Comparison of ENCODE assay signal across 20 cellular contexts in genomic region chr6:123956492-123957139, GRCh38.
DNase-seq lines count a peak whose midpoint lies in the region; ATAC-seq, FAIRE-seq and TF ChIP-seq lines count a peak whose summit lies in the region.
"Had no signal": no experiment of that assay in that cellular context is flagged by ENCODE, and none has a peak within 500 bp of the region (broad histone marks: within the 10 kb centered on the region; RNA-seq: fewer than 3 reads in every experiment).

No MANE protein-coding gene starts in this region.

- TF ChIP-seq EP300 in HepG2 (IDR thresholded peaks at IDR 0.05; ENCODE audit: low read depth in 2 of 2, low read length in 2 of 2) (no peak), HepG2 (CRISPR knock-in tag; IDR thresholded peaks at IDR 0.05; ENCODE audit: borderline replicate concordance) (no peak)

- H3K4me1 ChIP-seq in liver (ENCODE audit: control insufficient read depth in 4 of 4, insufficient read depth in 4 of 4, low read length in 3 of 4) (peaks cover 4 to 10% (median 7%) of the 10 kb centered on the region in 4 donors), HepG2 (ENCODE audit: insufficient read depth, low read length) (no peaks in the 10 kb centered on the region), foreskin keratinocyte (no peaks in the 10 kb centered on the region), trophoblast cell (ENCODE audit: control insufficient read depth in 1 of 2, insufficient read depth in 2 of 2, low read length in 2 of 2) (no peaks in the 10 kb centered on the region)
- H3K4me1 ChIP-seq: BLaER1 had no signal

- TF ChIP-seq CTCF in liver (IDR thresholded peaks at IDR 0.05; ENCODE audit: low read depth, low read length, missing input control) (no peak), HepG2 (CRISPR knock-in tag; IDR thresholded peaks at IDR 0.05) (no peak), foreskin keratinocyte (conservative IDR thresholded peaks at IDR 0.05) (no peak), endothelial cell (IDR thresholded peaks at IDR 0.05; ENCODE audit: unreplicated experiment) (no peak)

- H4K20me1 ChIP-seq in HepG2 (ENCODE audit: insufficient read depth, low read length), result no peaks in the 10 kb centered on the region
- H4K20me1 ChIP-seq: BLaER1 had no signal

- peaks cover 1% of the 10 kb centered on the region for H3K27me3 Mint-ChIP-seq in endothelial cell (ENCODE audit: unreplicated experiment)
- H3K27me3 Mint-ChIP-seq: CD4-positive, alpha-beta memory T cell had no signal

- H3K14ac ChIP-seq in trophoblast cell (ENCODE audit: low read length), result no peak overlapping the region

- no TSS peak for BruUV-seq in HepG2 (replicated peaks; lab: Mats Ljungman, UMichigan)

- in situ Hi-C loops in HepG2 (cut with HindIII; ENCODE audit: extremely low pct_ligation_motif_present, low pct_unique_long_range_greater_than_20kb), result no loop called here

- H3K4me3 ChIP-seq in liver (ENCODE audit: low read depth in 1 of 3, low read length in 3 of 3), result no peak overlapping the region
- no peak overlapping the region for H3K4me3 ChIP-seq in HepG2 (replicated peaks in 1 of 3; ENCODE audit: insufficient read depth in 1 of 3, low read depth in 2 of 3, low read length in 3 of 3)
- H3K4me3 ChIP-seq in trophoblast cell (ENCODE audit: low read depth, low read length), result no peak overlapping the region
- H3K4me3 ChIP-seq: BLaER1, GM23338 had no signal

- no peak overlapping the region for H2AFZ ChIP-seq in HepG2 (ENCODE audit: low read length)
- H2AFZ ChIP-seq in trophoblast cell (ENCODE audit: insufficient read depth, low read length, poor library complexity), result no peak overlapping the region
- H2AFZ ChIP-seq: GM23338 had no signal

- WGBS in liver, result 44% methylated on average over 5 of the region's 5 CpGs
- 14% methylated on average over 5 of the region's 5 CpGs for WGBS in HepG2 (ENCODE audit: low lambda C conversion rate)
- WGBS in trophoblast cell (ENCODE audit: extremely low coverage, insufficient coverage, insufficient read length), result no CpG with 5 or more reads among the region's 5 CpGs

- H3K36me3 ChIP-seq in liver (ENCODE audit: control insufficient read depth in 4 of 4, insufficient read depth in 3 of 4, low read depth in 1 of 4, low read length in 3 of 4) (no peaks in the 10 kb centered on the region), HepG2 (replicated peaks in 1 of 2; ENCODE audit: control insufficient read depth in 1 of 2, insufficient read depth in 2 of 2, low read length in 2 of 2) (no peaks in the 10 kb centered on the region), trophoblast cell (ENCODE audit: control insufficient read depth in 1 of 2, insufficient read depth in 2 of 2, low read length in 2 of 2) (no peaks in the 10 kb centered on the region)
- H3K36me3 ChIP-seq: BLaER1 had no signal

- no peak for TF ChIP-seq POLR2A in HepG2 (IDR thresholded peaks at IDR 0.05; ENCODE audit: insufficient read depth in 1 of 2, low read depth in 2 of 2, low read length in 2 of 2)

- H3K18ac ChIP-seq in trophoblast cell (ENCODE audit: low read length), result no peak overlapping the region

- no peak overlapping the region for H3K4ac ChIP-seq in trophoblast cell (ENCODE audit: low read depth, low read length)

- no peak overlapping the region for H3K4me3 Mint-ChIP-seq in endothelial cell (ENCODE audit: unreplicated experiment)
- H3K4me3 Mint-ChIP-seq: CD14-positive monocyte; CD4-positive, alpha-beta memory T cell; GM23338; HFFc6 had no signal

- H2BK12ac ChIP-seq in trophoblast cell (ENCODE audit: low read length), result no peak overlapping the region

- no peak overlapping the region for H4K91ac ChIP-seq in trophoblast cell (ENCODE audit: low read depth, low read length)

- intact Hi-C loops in HepG2 (cut with micrococcal nuclease; ENCODE audit: unreplicated experiment), result no loop called here

- no peak overlapping the region for H4K8ac ChIP-seq in trophoblast cell (ENCODE audit: low read depth, low read length)

- no peak overlapping the region for H3K27ac Mint-ChIP-seq in endothelial cell (ENCODE audit: unreplicated experiment)
- H3K27ac Mint-ChIP-seq: CD14-positive monocyte; CD4-positive, alpha-beta memory T cell; GM23338; HFFc6 had no signal

- H3K9me3 Mint-ChIP-seq in endothelial cell (ENCODE audit: unreplicated experiment), result no peaks in the 10 kb centered on the region
- H3K9me3 Mint-ChIP-seq: GM23338 had no signal

- no peak overlapping the region for H2AK5ac ChIP-seq in trophoblast cell (ENCODE audit: low read length)

- H3K9ac ChIP-seq in liver (ENCODE audit: low read depth in 1 of 2, low read length in 2 of 2), result no peak overlapping the region
- H3K9ac ChIP-seq in HepG2 (ENCODE audit: insufficient read depth, low read depth, low read length), result no peak overlapping the region
- H3K9ac ChIP-seq in trophoblast cell (ENCODE audit: low read length), result peak overlapping the region; percentile 58
- H3K9ac ChIP-seq: BLaER1 had no signal

- H3K27me3 ChIP-seq in liver (ENCODE audit: control insufficient read depth in 4 of 4, insufficient read depth in 4 of 4, low read length in 3 of 4) (no peaks in the 10 kb centered on the region), HepG2 (ENCODE audit: control insufficient read depth in 1 of 2, insufficient read depth in 2 of 2, low read length in 2 of 2) (no peaks in the 10 kb centered on the region), foreskin keratinocyte (no peaks in the 10 kb centered on the region), trophoblast cell (ENCODE audit: insufficient read depth, low read length) (no peaks in the 10 kb centered on the region)
- H3K27me3 ChIP-seq: BLaER1 had no signal

- ATAC-seq in HepG2, result no peak
- peak; percentile 65 for ATAC-seq in foreskin keratinocyte
- no peak for ATAC-seq in GM19328 (IDR thresholded peaks at IDR 0.05; ENCODE audit: unreplicated experiment)
- ATAC-seq in HG02884 (IDR thresholded peaks at IDR 0.05; ENCODE audit: unreplicated experiment), result no peak
- ATAC-seq: GM23338 had no signal

- H3K27ac ChIP-seq in liver (ENCODE audit: low read depth in 1 of 2, low read length in 2 of 2) (no peak overlapping the region), HepG2 (ENCODE audit: extremely low read length, insufficient read depth, low read length) (no peak overlapping the region), foreskin keratinocyte (no peak overlapping the region), trophoblast cell (ENCODE audit: low read depth, low read length) (no peak overlapping the region)
- H3K27ac ChIP-seq: BLaER1 had no signal

- no peak overlapping the region for H4K12ac ChIP-seq in trophoblast cell (ENCODE audit: low read depth, low read length)

- H2BK5ac ChIP-seq in trophoblast cell (ENCODE audit: low read depth, low read length, poor library complexity), result no peak overlapping the region

- H3K36me3 Mint-ChIP-seq in endothelial cell (ENCODE audit: low read depth, unreplicated experiment), result no peaks in the 10 kb centered on the region
- H3K36me3 Mint-ChIP-seq: CD14-positive monocyte; CD4-positive, alpha-beta memory T cell had no signal

- no peak for FAIRE-seq in HepG2 (lab: Jason Lieb, UNC)
- FAIRE-seq: GM12892, GM18507, H54 had no signal

- no peak overlapping the region for H3K23ac ChIP-seq in trophoblast cell (ENCODE audit: low read length)

- no peaks in the 10 kb centered on the region for H3K79me1 ChIP-seq in trophoblast cell (ENCODE audit: low read length)

- H3K4me2 ChIP-seq in HepG2 (ENCODE audit: low read depth, low read length) (no peak overlapping the region), trophoblast cell (ENCODE audit: low read length) (no peak overlapping the region)
- H3K4me2 ChIP-seq: BLaER1, GM23338 had no signal

- H2BK120ac ChIP-seq in trophoblast cell (ENCODE audit: insufficient read depth, low read length, poor library complexity), result no peak overlapping the region

- TF ChIP-seq RAD21 in liver (IDR thresholded peaks at IDR 0.05) (peak; percentile 10 to 24), HepG2 (CRISPR knock-in tag; IDR thresholded peaks at IDR 0.05) (no peak)

- H3K4me1 Mint-ChIP-seq in endothelial cell (ENCODE audit: unreplicated experiment), result no peaks in the 10 kb centered on the region
- H3K4me1 Mint-ChIP-seq: CD14-positive monocyte; CD4-positive, alpha-beta memory T cell; GM23338 had no signal

- POLR2A ChIA-PET in HepG2 (lab: Yijun Ruan, JAX), result no interaction called here

- H3K9me3 ChIP-seq in liver (ENCODE audit: control insufficient read depth in 4 of 4, low read length in 3 of 4) (no peaks in the 10 kb centered on the region), HepG2 (ENCODE audit: low read length) (no peaks in the 10 kb centered on the region), trophoblast cell (ENCODE audit: insufficient read depth, low read depth, low read length) (no peaks in the 10 kb centered on the region)

- CTCF ChIA-PET in HepG2 (lab: Yijun Ruan, JAX; ENCODE audit: low intra/inter-chr PET ratio, low total read pairs), result no interaction called here

- H3K79me2 ChIP-seq in HepG2 (ENCODE audit: insufficient read depth, low read length) (no peaks in the 10 kb centered on the region), trophoblast cell (ENCODE audit: control insufficient read depth, insufficient read depth, low read length, poor library complexity) (no peaks in the 10 kb centered on the region)

- DNase-seq in HepG2 (ENCODE audit: low spot score) (no peak), foreskin keratinocyte (peak; percentile 43 to 78), trophoblast cell (no peak), endothelial cell (ENCODE audit: low spot score) (no peak)
- DNase-seq: 8988T; CD4-positive, alpha-beta memory T cell; DMS153; DMS79; GDM1; HCEC 1CT; HFFc6 had no signal

TF ChIP-seq in liver, 16 proteins besides CTCF, POLR2A, EP300 and RAD21 (continues in another document):
- TF ChIP-seq MAX (IDR thresholded peaks at IDR 0.05), result no peak
- TF ChIP-seq RXRA (IDR thresholded peaks at IDR 0.05), result peak in 1 of 2 donors; percentile 67
- TF ChIP-seq YY1 (IDR thresholded peaks at IDR 0.05), result peak; percentile 22
- no peak for TF ChIP-seq ATF3 (IDR thresholded peaks at IDR 0.05)

TF ChIP-seq in HepG2, 621 proteins besides CTCF, POLR2A, EP300 and RAD21 (continues in another document):
- TF ChIP-seq NCOA5 (CRISPR knock-in tag; IDR thresholded peaks at IDR 0.05), result no peak

Comparison
In these comparisons a context has a peak if more than half of its experiments do, and no peak if none do; other contexts are left out.
1. DNase-seq: peak in foreskin keratinocyte (2 of 2); none in HepG2 (single experiment), trophoblast cell (0 of 2) and endothelial cell (single experiment).